ENCODE assay signal across 8 cellular contexts in genomic region chr21:34888569-34889286, GRCh38.
DNase-seq lines count a peak whose midpoint lies in the region; ATAC-seq and TF ChIP-seq lines count a peak whose summit lies in the region.

No MANE protein-coding gene starts in this region.

- H3K27me3 ChIP-seq in ectodermal cell (ENCODE audit: control insufficient read depth, insufficient read depth, low read length, poor library complexity, severe bottlenecking): peaks cover 99% of the 10 kb centered on the region

- H3K4me3 ChIP-seq in ectodermal cell (ENCODE audit: insufficient read depth, low read depth, low read length): peak overlapping the region; percentile 50

- no peaks in the 10 kb centered on the region for H3K9me3 ChIP-seq in ectodermal cell (ENCODE audit: control insufficient read depth, low read length)

- TF ChIP-seq CTCF in C4-2B (conservative IDR thresholded peaks at IDR 0.05): no peak

- peak; percentile 48 for ATAC-seq in GM19438 (IDR thresholded peaks at IDR 0.05; ENCODE audit: low read depth, unreplicated experiment)
- ATAC-seq in HG03565 (IDR thresholded peaks at IDR 0.05; ENCODE audit: unreplicated experiment): peak; percentile 50

- peak; percentile 93 for DNase-seq in NCI-H748 (lab: John Stamatoyannopoulos, UW; ENCODE audit: unreplicated experiment)
- DNase-seq in activated CD4-positive, alpha-beta T cell treated with anti-CD3 and anti-CD28 coated beads, Interleukin-2, amount 50 U/mL, for 48 hours: peak; percentile 87 to 90
- DNase-seq in lung microvascular endothelial cell (ENCODE audit: low read depth in 2 of 2): peak; percentile 96 to 97
- peak; percentile 71 to 77 (median 74) for DNase-seq in stimulated activated CD4-positive, alpha-beta T cell treated with anti-CD3 and anti-CD28 coated beads, TNF-alpha, amount 100 ng/mL, for 4 hours (ENCODE audit: low read depth in 3 of 3)

- peak overlapping the region; percentile 59 for H3K27ac ChIP-seq in C4-2B
- H3K27ac ChIP-seq in ectodermal cell (ENCODE audit: insufficient read depth, low read depth, low read length, poor library complexity, severe bottlenecking): no peak overlapping the region

- no peaks in the 10 kb centered on the region for H3K36me3 ChIP-seq in ectodermal cell (ENCODE audit: control insufficient read depth, insufficient read depth, low read length)

- H3K4me1 ChIP-seq in ectodermal cell (ENCODE audit: control insufficient read depth, insufficient read depth, low read length): peaks cover 25% of the 10 kb centered on the region

- 0 to 1% methylated on average over 92 of the region's 92 CpGs for WGBS in ectodermal cell, 2 experiments
